ENCODE assay signal across 22 cellular contexts in the genomic region with DNA sequence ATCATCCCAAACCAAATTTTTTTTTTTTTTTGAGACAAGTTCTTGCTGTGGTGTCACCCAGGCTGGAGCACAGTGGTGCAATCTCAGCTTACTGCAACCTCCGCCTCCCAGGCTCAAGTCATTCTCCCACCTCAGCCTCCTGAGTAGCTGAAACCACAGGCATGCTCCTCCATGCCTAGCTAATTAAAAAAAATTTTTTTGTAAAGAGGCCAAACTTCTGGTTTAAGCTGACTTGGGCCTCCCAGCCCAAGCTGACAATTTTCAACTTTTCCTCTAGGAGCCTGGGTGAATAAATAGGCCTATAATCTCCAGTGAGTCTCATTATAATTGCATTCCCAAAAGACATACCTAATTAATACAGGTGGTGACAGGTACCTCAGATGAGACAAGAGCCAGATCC. TPM values are rescaled to one million over a fixed set of nuclear protein-coding genes. Genes with fewer than 3 reads are reported as not detected.
DNase-seq lines count a peak whose midpoint lies in the region; ATAC-seq and TF ChIP-seq lines count a peak whose summit lies in the region.
"Had no signal": no experiment of that assay in that cellular context is flagged by ENCODE, and none has a peak within 500 bp of the region (broad histone marks: within the 10 kb centered on the region; RNA-seq: fewer than 3 reads in every experiment).

No MANE protein-coding gene starts in this region.

- no peaks in the 10 kb centered on the region for H3K36me3 ChIP-seq in ascending aorta

- no peak for ATAC-seq in HG02840 (IDR thresholded peaks at IDR 0.05; ENCODE audit: low FRiP score, unreplicated experiment)
- ATAC-seq: A549; activated CD4-positive, alpha-beta T cell treated with anti-CD3 and anti-CD28 coated beads for 36 hours; gastroesophageal sphincter; naive thymus-derived CD4-positive, alpha-beta T cell; psoas muscle had no signal

- no peaks in the 10 kb centered on the region for H3K4me1 ChIP-seq in ascending aorta
- H3K4me1 ChIP-seq: A549, gastroesophageal sphincter, psoas muscle had no signal

- POLR2A ChIA-PET in AG04450 (lab: Yijun Ruan, JAX): interaction anchor here (0.6 to 0.9 kb wide), 5 partner anchors 8 to 387 kb away, joined by 3 to 6 read pairs (median 4); no protein-coding TSS in a partner anchor

- H3K4me3 ChIP-seq in AG04450 (ENCODE audit: low read depth, low read length) (no peak overlapping the region), HFF-Myc (replicated peaks; ENCODE audit: low read depth, low read length) (no peak overlapping the region), astrocyte of the spinal cord (ENCODE audit: low read depth, low read length) (no peak overlapping the region), foreskin fibroblast (ENCODE audit: low read depth in 1 of 2, low read length in 2 of 2) (no peak overlapping the region), ascending aorta (no peak overlapping the region)
- H3K4me3 ChIP-seq: A549, gastroesophageal sphincter, psoas muscle had no signal

- H3K27ac ChIP-seq in AG04450 (ENCODE audit: low read depth, low read length) (no peak overlapping the region), ascending aorta (no peak overlapping the region)
- H3K27ac ChIP-seq: A549, gastroesophageal sphincter, psoas muscle had no signal

- CTCF ChIA-PET in AG04450 (lab: Charles Lee): interaction anchor here (0.7 to 2.3 kb wide), 3 partner anchors 42 to 292 kb away, joined by 3 to 27 read pairs (median 4); no protein-coding TSS in a partner anchor

- TF ChIP-seq CTCF in AG04450 (IDR thresholded peaks at IDR 0.05; ENCODE audit: low read depth, low read length): no peak
- no peak for TF ChIP-seq CTCF in HFF-Myc (IDR thresholded peaks at IDR 0.05; ENCODE audit: low read depth, low read length, missing control alignments)
- no peak for TF ChIP-seq CTCF in astrocyte of the spinal cord (IDR thresholded peaks at IDR 0.05; ENCODE audit: low read depth, low read length)
- TF ChIP-seq CTCF in foreskin fibroblast (IDR thresholded peaks at IDR 0.05; ENCODE audit: low read depth, low read length): no peak
- no peak for TF ChIP-seq CTCF in ascending aorta (IDR thresholded peaks at IDR 0.05)

- peak; percentile 69 for DNase-seq in AG04450 (ENCODE audit: low read depth, low spot score)
- DNase-seq in HFF-Myc (ENCODE audit: extremely low read depth, low read depth): peak; percentile 42
- peak; percentile 79 for DNase-seq in astrocyte of the spinal cord (ENCODE audit: low read depth, low spot score)
- peak; percentile 81 to 91 for DNase-seq in foreskin fibroblast
- no peak for DNase-seq in ascending aorta (ENCODE audit: low spot score in 2 of 2)
- no peak for DNase-seq in activated naive CD4-positive, alpha-beta T cell treated with Interleukin-2 at 50 U/mL for 16 hours
- no peak for DNase-seq in mucosa of gallbladder (ENCODE audit: low spot score)
- DNase-seq: activated CD4-positive, alpha-beta T cell treated with anti-CD3 and anti-CD28 coated beads for 36 hours; activated CD8-positive, alpha-beta memory T cell treated with anti-CD3 and anti-CD28 coated beads, Interleukin-2, amount 50 U/mL, for 48 hours; activated gamma-delta T cell treated with Interleukin-2 at 50 U/mL for 16 hours; effector CD4-positive, alpha-beta T cell; naive thymus-derived CD4-positive, alpha-beta T cell; NCI-H1694; NCI-H446; psoas muscle; stimulated activated naive CD4-positive, alpha-beta T cell had no signal

- no peaks in the 10 kb centered on the region for H3K27me3 ChIP-seq in AG04450 (ENCODE audit: control insufficient read depth, insufficient read depth, low read length)
- H3K27me3 ChIP-seq in ascending aorta: no peaks in the 10 kb centered on the region

- H3K9me3 ChIP-seq in AG04450 (ENCODE audit: control insufficient read depth, insufficient read depth, low read length) (no peaks in the 10 kb centered on the region; the same call in 1 of the 2 replicates), ascending aorta (no peaks in the 10 kb centered on the region)
- H3K9me3 ChIP-seq: A549, gastroesophageal sphincter, psoas muscle had no signal

- in situ Hi-C loops in astrocyte of the spinal cord (cut with HindIII; ENCODE audit: low sequenced_read_pairs): no loop called here

- intact Hi-C loops in ascending aorta (cut with DNase I): no loop called here

RNA-seq across cellular contexts. Expression of gene OLFM2, which starts 22.1 kb away (rescaled TPM):
- polyA plus RNA-seq in AG04450 (2011; rRNA removed): 4.8 and 6.8 TPM in 2 replicates
- 3.8 and 5.3 TPM in 2 replicates for polyA minus RNA-seq in AG04450 (2011; rRNA and poly(A)+ RNA removed)
- total RNA-seq in ascending aorta (0.96 TPM), mucosa of gallbladder (10.8 TPM)

RNA-seq across cellular contexts. Expression of gene COL5A3, which starts 51.9 kb away (rescaled TPM):
- polyA plus RNA-seq in AG04450 (2011; rRNA removed): 1.6 TPM in 2 replicates
- polyA minus RNA-seq in AG04450 (2011; rRNA and poly(A)+ RNA removed): 1.5 and 2.1 TPM in 2 replicates
- 13.6 TPM for total RNA-seq in ascending aorta
- total RNA-seq in mucosa of gallbladder: 5.9 TPM
- polyA plus RNA-seq: naive thymus-derived CD4-positive, alpha-beta T cell had no signal

RNA-seq across cellular contexts. Expression of gene RDH8, which starts 54.8 kb away (rescaled TPM):
- not detected in 2 replicates for polyA plus RNA-seq in AG04450 (2011; rRNA removed)
- not detected in 2 replicates for polyA minus RNA-seq in AG04450 (2011; rRNA and poly(A)+ RNA removed)
- total RNA-seq in ascending aorta (not detected), mucosa of gallbladder (not detected)
- total RNA-seq: activated CD4-positive, alpha-beta T cell treated with anti-CD3 and anti-CD28 coated beads for 36 hours; gastroesophageal sphincter; H1; liver; naive thymus-derived CD4-positive, alpha-beta T cell; psoas muscle; urinary bladder had no signal
- polyA plus RNA-seq: liver; naive thymus-derived CD4-positive, alpha-beta T cell; psoas muscle; urinary bladder had no signal

Comparison
In these comparisons a context has a peak if more than half of its experiments do, and no peak if none do; other contexts are left out.
1. DNase-seq: peak in AG04450 (single experiment), HFF-Myc (single experiment), astrocyte of the spinal cord (single experiment) and foreskin fibroblast (2 of 2); none in ascending aorta (0 of 2), activated naive CD4-positive, alpha-beta T cell treated with Interleukin-2 at 50 U/mL for 16 hours (single experiment) and mucosa of gallbladder (single experiment).